ENCODE assay signal across 10 cellular contexts in the genomic region with DNA sequence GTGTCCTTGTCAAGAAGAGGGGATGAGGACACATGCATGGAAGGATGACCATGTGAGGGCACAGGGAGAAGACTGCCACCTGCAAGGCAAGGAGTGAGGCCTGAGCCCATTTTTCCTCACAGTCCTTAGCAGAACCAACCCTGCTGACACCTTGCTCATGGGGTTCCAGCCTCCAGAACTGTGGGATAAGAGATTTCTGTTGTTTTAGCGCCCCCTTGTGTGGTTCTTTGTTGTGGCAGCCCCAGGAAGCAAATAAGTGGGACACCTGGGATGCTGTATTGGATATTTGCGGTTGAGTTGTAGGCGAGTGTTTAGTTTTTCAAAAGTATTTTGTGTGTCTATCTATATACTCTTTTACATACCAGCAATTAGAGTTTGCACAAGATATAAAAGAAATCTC.
DNase-seq lines count a peak whose midpoint lies in the region; ATAC-seq, FAIRE-seq and TF ChIP-seq lines count a peak whose summit lies in the region.
"Had no signal": no experiment of that assay in that cellular context is flagged by ENCODE, and none has a peak within 500 bp of the region (broad histone marks: within the 10 kb centered on the region; RNA-seq: fewer than 3 reads in every experiment).

No MANE protein-coding gene starts in this region.

- no peak overlapping the region for H3K27ac ChIP-seq in kidney (ENCODE audit: low read depth in 2 of 2, low read length in 2 of 2)

- peaks cover 15% of the 10 kb centered on the region; the same call in 1 of the 2 replicates for H3K36me3 Mint-ChIP-seq in HFFc6 (ENCODE audit: low read depth)
- H3K36me3 Mint-ChIP-seq in activated CD4-positive, alpha-beta memory T cell treated with anti-CD3 and anti-CD28 coated beads for 36 hours, result no peaks in the 10 kb centered on the region
- H3K36me3 Mint-ChIP-seq: memory B cell had no signal

- DNase-seq in ELR (ENCODE audit: low read depth), result peak; percentile 65
- DNase-seq in HFFc6, result no peak
- peak; percentile 35 for DNase-seq in activated CD4-positive, alpha-beta memory T cell treated with anti-CD3 and anti-CD28 coated beads for 36 hours
- no peak for DNase-seq in kidney
- no peak for DNase-seq in NCI-H446 treated with DMSO at 0.1 percent for 48 hours (lab: John Stamatoyannopoulos, UW)
- no peak for DNase-seq in activated gamma-delta T cell (lab: John Stamatoyannopoulos, UW)
- no peak for DNase-seq in NCI-H187 treated with DMSO at 0.1 percent for 48 hours (lab: John Stamatoyannopoulos, UW)
- DNase-seq: NCI-H510A treated with DMSO at 0.1 percent for 48 hours had no signal

- POLR2A ChIA-PET in activated CD4-positive, alpha-beta memory T cell treated with anti-CD3 and anti-CD28 coated beads for 36 hours (lab: Charles Lee), result no interaction called here

- peaks cover 86% of the 10 kb centered on the region for H3K4me1 Mint-ChIP-seq in HFFc6 (ENCODE audit: low read depth)
- H3K4me1 Mint-ChIP-seq in activated CD4-positive, alpha-beta memory T cell treated with anti-CD3 and anti-CD28 coated beads for 36 hours (ENCODE audit: low read depth), result no peaks in the 10 kb centered on the region
- H3K4me1 Mint-ChIP-seq: memory B cell had no signal

- H3K27ac Mint-ChIP-seq in HFFc6, result no peak overlapping the region
- H3K27ac Mint-ChIP-seq in activated CD4-positive, alpha-beta memory T cell treated with anti-CD3 and anti-CD28 coated beads for 36 hours, result no peak overlapping the region
- H3K27ac Mint-ChIP-seq: memory B cell had no signal

- H3K4me3 ChIP-seq in kidney (ENCODE audit: low read length in 2 of 2), result no peak overlapping the region

- H3K36me3 ChIP-seq in kidney (ENCODE audit: control insufficient read depth in 1 of 2, insufficient read depth in 2 of 2, low read length in 2 of 2), result no peaks in the 10 kb centered on the region

- intact Hi-C loops in activated CD4-positive, alpha-beta memory T cell treated with anti-CD3 and anti-CD28 coated beads for 36 hours (cut with micrococcal nuclease), result loop anchor here (2.0 to 10.0 kb wide), 3 partner anchors 81 to 787 kb away; a partner anchor contains a TSS
- intact Hi-C loops in kidney (cut with DNase I), result no loop called here

- H3K9me3 Mint-ChIP-seq in HFFc6, result no peaks in the 10 kb centered on the region; the same call in 1 of the 2 replicates
- no peaks in the 10 kb centered on the region for H3K9me3 Mint-ChIP-seq in activated CD4-positive, alpha-beta memory T cell treated with anti-CD3 and anti-CD28 coated beads for 36 hours
- H3K9me3 Mint-ChIP-seq: memory B cell had no signal

- H3K9me3 ChIP-seq in kidney (ENCODE audit: control insufficient read depth in 1 of 2, low read length in 2 of 2), result no peaks in the 10 kb centered on the region

- no peak for FAIRE-seq in kidney (lab: Jason Lieb, UNC)

- CTCF ChIA-PET in activated CD4-positive, alpha-beta memory T cell treated with anti-CD3 and anti-CD28 coated beads for 36 hours (lab: Charles Lee), result no interaction called here

- TF ChIP-seq CTCF in HFFc6 (IDR thresholded peaks at IDR 0.05), result peak; percentile 65
- peak; percentile 5 for TF ChIP-seq CTCF in kidney (IDR thresholded peaks at IDR 0.05; ENCODE audit: borderline replicate concordance, extremely low read depth, insufficient read depth)

- no peak overlapping the region for H3K9ac ChIP-seq in kidney (ENCODE audit: low read length in 2 of 2)

- no peaks in the 10 kb centered on the region; the same call in 1 of the 2 replicates for H3K27me3 Mint-ChIP-seq in HFFc6 (ENCODE audit: insufficient read depth)
- H3K27me3 Mint-ChIP-seq in activated CD4-positive, alpha-beta memory T cell treated with anti-CD3 and anti-CD28 coated beads for 36 hours, result peaks cover 19% of the 10 kb centered on the region

- peaks cover 0 to 7% of the 10 kb centered on the region in 2 donors for H3K4me1 ChIP-seq in kidney (ENCODE audit: control insufficient read depth in 1 of 2, insufficient read depth in 1 of 2, low read depth in 1 of 2, low read length in 2 of 2)

- ATAC-seq in HG03175 (IDR thresholded peaks at IDR 0.05; ENCODE audit: unreplicated experiment), result no peak

- no peak overlapping the region for H3K4me3 Mint-ChIP-seq in HFFc6
- no peak overlapping the region for H3K4me3 Mint-ChIP-seq in activated CD4-positive, alpha-beta memory T cell treated with anti-CD3 and anti-CD28 coated beads for 36 hours
- H3K4me3 Mint-ChIP-seq: memory B cell had no signal

Comparison
In these comparisons a context has a peak if more than half of its experiments do, and no peak if none do; other contexts are left out.
1. DNase-seq: peak in ELR (single experiment) and activated CD4-positive, alpha-beta memory T cell treated with anti-CD3 and anti-CD28 coated beads for 36 hours (single experiment); none in HFFc6 (single experiment), kidney (single experiment), NCI-H446 treated with DMSO at 0.1 percent for 48 hours (single experiment), activated gamma-delta T cell (single experiment) and NCI-H187 treated with DMSO at 0.1 percent for 48 hours (single experiment).